27 cellular contexts compared by ENCODE assay signal in genomic region chr10:43440782-43441134, GRCh38.
"Had no signal": no experiment of that assay in that cellular context is flagged by ENCODE, and none has a peak within 500 bp of the region (broad histone marks: within the 10 kb centered on the region; RNA-seq: fewer than 3 reads in every experiment).

No MANE protein-coding gene starts in this region.

- H3K9me3 Mint-ChIP-seq: central memory CD8-positive, alpha-beta T cell; dendritic cell treated with granulocyte-macrophage colony-stimulating factor and Interleukin-4, amounts not matched to agents 40 ng/mL and 50 ng/mL, for 4 days; stimulated activated naive B cell treated with anti-CD40 and anti-IgM and Interleukin-4, amounts not matched to agents 10 μg/mL and 1 μg/mL and 100 μg/mL, for 72 hours had no signal

- H3K27me3 Mint-ChIP-seq: central memory CD8-positive, alpha-beta T cell; dendritic cell treated with granulocyte-macrophage colony-stimulating factor and Interleukin-4, amounts not matched to agents 40 ng/mL and 50 ng/mL, for 4 days; stimulated activated naive B cell treated with anti-CD40 and anti-IgM and Interleukin-4, amounts not matched to agents 10 μg/mL and 1 μg/mL and 100 μg/mL, for 72 hours had no signal

- DNase-seq: activated CD4-positive, alpha-beta T cell treated with anti-CD3 and anti-CD28 coated beads for 48 hours; activated CD4-positive, alpha-beta T cell treated with anti-CD3 and anti-CD28 coated beads, Interleukin-2, amount 50 U/mL, for 48 hours; activated CD8-positive, alpha-beta memory T cell treated with anti-CD3 and anti-CD28 coated beads for 24 hours; activated gamma-delta T cell; activated naive CD4-positive, alpha-beta T cell treated with anti-CD3 and anti-CD28 coated beads, Interleukin-2, amount 50 U/mL, for 16 hours; activated T-cell treated with anti-CD3 and anti-CD28 coated beads, Interleukin-2, amount 50 U/mL, for 1 hour; esophagus squamous epithelium; heart right ventricle; left lung; nucleus accumbens; retina; stimulated activated CD4-positive, alpha-beta T cell treated with anti-CD3 and anti-CD28 coated beads, Interleukin-15, amount 100 ng/mL, for 24 hours; stimulated activated CD4-positive, alpha-beta T cell treated with anti-CD3 and anti-CD28 coated beads, Interleukin-2, amount 100 ng/mL, for 24 hours; stimulated activated naive B cell treated with anti-CD40 and anti-IgM and Interleukin-4, amounts not matched to agents 10 μg/mL and 1 μg/mL and 100 μg/mL, for 72 hours; stomach; T-helper 1 cell; thyroid gland; upper lobe of left lung had no signal

- H3K27ac ChIP-seq: breast epithelium, epithelial cell of prostate, esophagus squamous epithelium, pancreas, prostate gland, stomach, thyroid gland had no signal

- H3K9me3 ChIP-seq: breast epithelium, esophagus squamous epithelium, heart right ventricle, left lung, lower lobe of right lung, pancreas, prostate gland, stomach, thyroid gland, upper lobe of left lung had no signal

- H3K27ac Mint-ChIP-seq: dendritic cell treated with granulocyte-macrophage colony-stimulating factor and Interleukin-4, amounts not matched to agents 40 ng/mL and 50 ng/mL, for 4 days; stimulated activated naive B cell treated with anti-CD40 and anti-IgM and Interleukin-4, amounts not matched to agents 10 μg/mL and 1 μg/mL and 100 μg/mL, for 72 hours; T-helper 2 cell treated with Interferon-gamma antibody and Interleukin-4, amounts not matched to agents 5 μg/mL and 100 μg/mL, for 36 hours had no signal

- H3K4me3 Mint-ChIP-seq: central memory CD8-positive, alpha-beta T cell; dendritic cell treated with granulocyte-macrophage colony-stimulating factor and Interleukin-4, amounts not matched to agents 40 ng/mL and 50 ng/mL, for 4 days; stimulated activated naive B cell treated with anti-CD40 and anti-IgM and Interleukin-4, amounts not matched to agents 10 μg/mL and 1 μg/mL and 100 μg/mL, for 72 hours; T-helper 2 cell treated with Interferon-gamma antibody and Interleukin-4, amounts not matched to agents 5 μg/mL and 100 μg/mL, for 36 hours had no signal

- H3K4me1 ChIP-seq: breast epithelium, pancreas, prostate gland had no signal

- H3K4me3 ChIP-seq: breast epithelium, esophagus squamous epithelium, heart right ventricle, left lung, lower lobe of right lung, pancreas, prostate gland, stomach, thyroid gland, upper lobe of left lung had no signal

- ATAC-seq: activated CD4-positive, CD25-positive, alpha-beta regulatory T cell treated with anti-CD3 and anti-CD28 coated beads, Interleukin-2, amount 50 U/mL, for 24 hours; heart right ventricle; left lung; lower lobe of right lung; pancreas; stimulated activated naive B cell treated with anti-CD40 and anti-IgM and Interleukin-4, amounts not matched to agents 10 μg/mL and 1 μg/mL and 100 μg/mL, for 72 hours had no signal

- H3K27me3 ChIP-seq: breast epithelium, esophagus squamous epithelium, heart right ventricle, left lung, pancreas, stomach, thyroid gland, upper lobe of left lung had no signal

- H3K36me3 ChIP-seq: breast epithelium, esophagus squamous epithelium, heart right ventricle, left lung, lower lobe of right lung, pancreas, prostate gland, thyroid gland, upper lobe of left lung had no signal
